Comparison of ENCODE assay signal across 6 cellular contexts in the genomic region with DNA sequence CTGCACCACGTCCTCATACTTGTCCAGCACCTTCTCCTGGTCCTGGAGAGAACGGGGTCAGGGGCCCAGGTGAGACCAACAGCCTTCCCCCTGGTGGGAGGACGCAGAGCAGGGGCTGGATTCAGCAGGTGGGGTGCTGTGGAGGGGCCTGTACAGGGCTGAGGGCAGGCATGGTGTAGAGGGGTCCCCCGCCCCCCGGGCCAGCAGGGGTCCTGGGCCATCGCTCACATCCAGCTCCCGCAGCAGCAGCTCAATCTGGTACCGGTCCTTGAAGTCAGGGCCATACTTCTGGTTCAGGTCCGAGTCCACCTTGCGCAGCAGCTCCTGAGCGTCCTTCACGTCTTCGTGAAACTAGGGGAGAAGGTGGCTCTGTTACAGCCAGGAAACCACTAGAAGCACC.
"Had no signal": no experiment of that assay in that cellular context is flagged by ENCODE, and none has a peak within 500 bp of the region (broad histone marks: within the 10 kb centered on the region; RNA-seq: fewer than 3 reads in every experiment).

No MANE protein-coding gene starts in this region.

- H3K4me1 Mint-ChIP-seq: H9 had no signal

- H3K4me3 Mint-ChIP-seq: H9 had no signal

- H3K27ac ChIP-seq: GM23248 had no signal

- DNase-seq: GOT3, HCEC 1CT, IMR-90 had no signal

- H3K4me3 ChIP-seq: GM23248, K562 had no signal
